ENCODE assay signal across 20 cellular contexts in the genomic region with DNA sequence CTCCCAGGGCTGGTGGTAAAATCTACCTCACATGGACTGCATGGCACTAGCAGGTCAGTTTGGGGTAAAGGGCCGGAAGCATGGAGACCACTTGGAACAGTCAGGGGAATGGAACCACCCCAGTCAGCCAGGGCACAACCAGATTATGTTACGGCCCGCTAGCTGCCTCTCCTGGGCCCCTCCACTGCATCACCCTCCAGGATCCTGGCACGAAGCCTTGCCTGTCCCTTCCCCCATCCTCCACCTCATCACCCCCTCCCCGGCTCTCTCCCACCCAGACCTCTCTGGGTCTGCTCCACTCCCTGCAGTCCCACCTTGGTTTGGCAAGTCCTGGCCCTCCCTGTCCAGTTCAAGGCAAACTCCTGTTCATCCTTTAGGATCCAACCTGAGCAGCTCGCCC.
A peak's percentile ranks its signal among the peaks of the same experiment; 100 is the strongest.
DNase-seq lines count a peak whose midpoint lies in the region; ATAC-seq and TF ChIP-seq lines count a peak whose summit lies in the region.
"Had no signal": no experiment of that assay in that cellular context is flagged by ENCODE, and none has a peak within 500 bp of the region (broad histone marks: within the 10 kb centered on the region; RNA-seq: fewer than 3 reads in every experiment).

No MANE protein-coding gene starts in this region.

- peaks cover 7 to 29% of the 10 kb centered on the region in 2 experiments for H3K36me3 ChIP-seq in SK-N-SH (replicated peaks in 1 of 2; ENCODE audit: control insufficient read depth in 1 of 2, insufficient read depth in 2 of 2, low read length in 1 of 2)

- peaks cover 6% of the 10 kb centered on the region for H3K4me1 Mint-ChIP-seq in stimulated activated naive CD8-positive, alpha-beta T cell treated with anti-CD3 and anti-CD28 coated beads, Interleukin-15, amount 100 ng/mL, for 72 hours
- H3K4me1 Mint-ChIP-seq in stimulated activated effector memory CD8-positive, alpha-beta T cell treated with anti-CD3 and anti-CD28 coated beads, Interleukin-12 subunit alpha, Interleukin-12 subunit beta, amount 100 ng/mL, for 72 hours: peaks cover 23% of the 10 kb centered on the region
- H3K4me1 Mint-ChIP-seq: B cell had no signal

- H3F3A ChIP-seq in SK-N-SH (replicated peaks; ENCODE audit: insufficient read depth): no peaks in the 10 kb centered on the region

- no peaks in the 10 kb centered on the region for H3K79me2 ChIP-seq in SK-N-SH (ENCODE audit: insufficient read depth)

- ATAC-seq in stimulated activated naive CD8-positive, alpha-beta T cell treated with anti-CD3 and anti-CD28 coated beads, Interleukin-15, amount 100 ng/mL, for 72 hours: no peak
- ATAC-seq in stimulated activated naive CD8-positive, alpha-beta T cell treated with anti-CD3 and anti-CD28 coated beads, Interleukin-15, Interleukin-2, amounts not matched to agents 100 U/mL and 50 U/mL, for 24 hours: no peak
- no peak for ATAC-seq in stimulated activated effector memory CD8-positive, alpha-beta T cell treated with anti-CD3 and anti-CD28 coated beads, Interleukin-12 subunit alpha, Interleukin-12 subunit beta, amount 100 ng/mL, for 72 hours
- ATAC-seq in HG03469 (IDR thresholded peaks at IDR 0.05; ENCODE audit: unreplicated experiment) (no peak), GM21447 (IDR thresholded peaks at IDR 0.05; ENCODE audit: unreplicated experiment) (no peak)
- ATAC-seq: A549 had no signal

- no peaks in the 10 kb centered on the region for H3K27me3 ChIP-seq in SK-N-SH (ENCODE audit: insufficient read depth)
- H3K27me3 ChIP-seq: MG63, Peyer's patch had no signal

- no peak overlapping the region for H3K4me3 Mint-ChIP-seq in stimulated activated naive CD8-positive, alpha-beta T cell treated with anti-CD3 and anti-CD28 coated beads, Interleukin-15, amount 100 ng/mL, for 72 hours
- no peak overlapping the region for H3K4me3 Mint-ChIP-seq in stimulated activated effector memory CD8-positive, alpha-beta T cell treated with anti-CD3 and anti-CD28 coated beads, Interleukin-12 subunit alpha, Interleukin-12 subunit beta, amount 100 ng/mL, for 72 hours
- H3K4me3 Mint-ChIP-seq: B cell, CD14-positive monocyte had no signal

- peaks cover 53% of the 10 kb centered on the region for H3K36me3 Mint-ChIP-seq in stimulated activated effector memory CD8-positive, alpha-beta T cell treated with anti-CD3 and anti-CD28 coated beads, Interleukin-12 subunit alpha, Interleukin-12 subunit beta, amount 100 ng/mL, for 72 hours

- H3K9me2 ChIP-seq in SK-N-SH: no peaks in the 10 kb centered on the region

- no peak for DNase-seq in stimulated activated naive CD8-positive, alpha-beta T cell treated with anti-CD3 and anti-CD28 coated beads, Interleukin-15, amount 100 ng/mL, for 72 hours
- no peak for DNase-seq in stimulated activated naive CD8-positive, alpha-beta T cell treated with anti-CD3 and anti-CD28 coated beads, Interleukin-15, Interleukin-2, amounts not matched to agents 100 U/mL and 50 U/mL, for 24 hours
- peak; percentile 52 for DNase-seq in coronary artery (ENCODE audit: low spot score)
- no peak for DNase-seq in stimulated activated effector memory CD8-positive, alpha-beta T cell treated with anti-CD3 and anti-CD28 coated beads, Interleukin-12 subunit alpha, Interleukin-12 subunit beta, amount 100 ng/mL, for 72 hours (ENCODE audit: low spot score in 2 of 2)
- no peak for DNase-seq in SK-N-SH
- DNase-seq: GDM1, Kasumi-1, MG63, NCI-H1417, NCI-H1694 treated with DMSO at 0.1 percent for 48 hours, NCI-H2081 treated with DMSO at 0.1 percent for 48 hours, NCI-H2171 treated with DMSO at 0.1 percent for 48 hours, NCI-H524 treated with DMSO at 0.1 percent for 48 hours, NCI-H82, Peyer's patch had no signal

- WGBS in SK-N-SH (ENCODE audit: low lambda C conversion rate): 100% methylated on average over 5 of the region's 6 CpGs

- H2AFZ ChIP-seq in SK-N-SH (ENCODE audit: low read depth): no peak overlapping the region

- no peaks in the 10 kb centered on the region for H3K9me3 Mint-ChIP-seq in stimulated activated naive CD8-positive, alpha-beta T cell treated with anti-CD3 and anti-CD28 coated beads, Interleukin-15, amount 100 ng/mL, for 72 hours
- no peaks in the 10 kb centered on the region for H3K9me3 Mint-ChIP-seq in stimulated activated effector memory CD8-positive, alpha-beta T cell treated with anti-CD3 and anti-CD28 coated beads, Interleukin-12 subunit alpha, Interleukin-12 subunit beta, amount 100 ng/mL, for 72 hours
- H3K9me3 Mint-ChIP-seq: CD14-positive monocyte had no signal

- H3K4me1 ChIP-seq in SK-N-SH (ENCODE audit: control insufficient read depth in 1 of 2, insufficient read depth in 2 of 2, low read depth in 1 of 2, low read length in 1 of 2): no peaks in the 10 kb centered on the region; a peak in 1 of 4 replicates
- H3K4me1 ChIP-seq: A549, Peyer's patch had no signal

- TF ChIP-seq CTCF in coronary artery (IDR thresholded peaks at IDR 0.05) (no peak), SK-N-SH (IDR thresholded peaks at IDR 0.05) (no peak)

- H3K4me3 ChIP-seq in coronary artery: no peak overlapping the region
- H3K4me3 ChIP-seq in SK-N-SH (ENCODE audit: low read depth in 2 of 2, low read length in 1 of 2): no peak overlapping the region
- H3K4me3 ChIP-seq: A549, MG63, Peyer's patch had no signal

- peak overlapping the region; percentile 57 to 79 for H3K27ac Mint-ChIP-seq in stimulated activated naive CD8-positive, alpha-beta T cell treated with anti-CD3 and anti-CD28 coated beads, Interleukin-15, amount 100 ng/mL, for 72 hours
- peak overlapping the region; percentile 43 for H3K27ac Mint-ChIP-seq in stimulated activated effector memory CD8-positive, alpha-beta T cell treated with anti-CD3 and anti-CD28 coated beads, Interleukin-12 subunit alpha, Interleukin-12 subunit beta, amount 100 ng/mL, for 72 hours
- H3K27ac Mint-ChIP-seq: B cell, CD14-positive monocyte had no signal

- CTCF ChIA-PET in SK-N-SH (lab: Yijun Ruan, JAX): interaction anchor here (1.0 kb wide), 1 partner anchor 81 kb away, joined by 3 read pairs; no protein-coding TSS in a partner anchor

- POLR2A ChIA-PET in SK-N-SH (lab: Yijun Ruan, JAX): no interaction called here

- no peak for TF ChIP-seq RAD21 in SK-N-SH (IDR thresholded peaks at IDR 0.05; ENCODE audit: low read length)

- H3K27ac ChIP-seq in coronary artery: no peak overlapping the region
- H3K27ac ChIP-seq in SK-N-SH (ENCODE audit: low read depth in 2 of 2, low read length in 1 of 2): no peak overlapping the region
- H3K27ac ChIP-seq: A549, Peyer's patch had no signal

- H3K27me3 Mint-ChIP-seq in stimulated activated naive CD8-positive, alpha-beta T cell treated with anti-CD3 and anti-CD28 coated beads, Interleukin-15, amount 100 ng/mL, for 72 hours: no peaks in the 10 kb centered on the region
- H3K27me3 Mint-ChIP-seq: B cell had no signal

- H3K9ac ChIP-seq in SK-N-SH: no peak overlapping the region

- no peak overlapping the region for H3K4me2 ChIP-seq in SK-N-SH
- H3K4me2 ChIP-seq: A549 had no signal

- no peaks in the 10 kb centered on the region for H4K20me1 ChIP-seq in SK-N-SH (ENCODE audit: insufficient read depth)

- no peaks in the 10 kb centered on the region for H3K9me3 ChIP-seq in SK-N-SH
- H3K9me3 ChIP-seq: A549, MG63, Peyer's patch had no signal

- no peak for TF ChIP-seq EP300 in SK-N-SH (IDR thresholded peaks at IDR 0.05; ENCODE audit: borderline replicate concordance in 1 of 2, low read depth in 1 of 2, low read length in 1 of 2)

TF ChIP-seq in SK-N-SH, 30 proteins besides CTCF, POLR2A, EP300 and RAD21:
- TF ChIP-seq GABPA (IDR thresholded peaks at IDR 0.05; ENCODE audit: low read depth): no peak
- TF ChIP-seq TAF1 (IDR thresholded peaks at IDR 0.05; ENCODE audit: borderline replicate concordance, low read depth, low read length): no peak
- TF ChIP-seq SIN3A (IDR thresholded peaks at IDR 0.05; ENCODE audit: borderline replicate concordance, low read depth, low read length): no peak
- no peak for TF ChIP-seq FOXM1 (IDR thresholded peaks at IDR 0.05; ENCODE audit: low read depth)
- TF ChIP-seq TCF12 (IDR thresholded peaks at IDR 0.05): no peak
- TF ChIP-seq, protein P1, sequence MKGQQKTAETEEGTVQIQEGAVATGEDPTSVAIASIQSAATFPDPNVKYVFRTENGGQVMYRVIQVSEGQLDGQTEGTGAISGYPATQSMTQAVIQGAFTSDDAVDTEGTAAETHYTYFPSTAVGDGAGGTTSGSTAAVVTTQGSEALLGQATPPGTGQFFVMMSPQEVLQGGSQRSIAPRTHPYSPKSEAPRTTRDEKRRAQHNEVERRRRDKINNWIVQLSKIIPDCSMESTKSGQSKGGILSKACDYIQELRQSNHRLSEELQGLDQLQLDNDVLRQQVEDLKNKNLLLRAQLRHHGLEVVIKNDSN (IDR thresholded peaks at IDR 0.05; ENCODE audit: borderline replicate concordance, low read depth): no peak
- no peak for TF ChIP-seq EZH2phosphoT487 (IDR thresholded peaks at IDR 0.05; ENCODE audit: borderline replicate concordance, low read depth)
